8 cellular contexts compared by ENCODE assay signal in the genomic region with DNA sequence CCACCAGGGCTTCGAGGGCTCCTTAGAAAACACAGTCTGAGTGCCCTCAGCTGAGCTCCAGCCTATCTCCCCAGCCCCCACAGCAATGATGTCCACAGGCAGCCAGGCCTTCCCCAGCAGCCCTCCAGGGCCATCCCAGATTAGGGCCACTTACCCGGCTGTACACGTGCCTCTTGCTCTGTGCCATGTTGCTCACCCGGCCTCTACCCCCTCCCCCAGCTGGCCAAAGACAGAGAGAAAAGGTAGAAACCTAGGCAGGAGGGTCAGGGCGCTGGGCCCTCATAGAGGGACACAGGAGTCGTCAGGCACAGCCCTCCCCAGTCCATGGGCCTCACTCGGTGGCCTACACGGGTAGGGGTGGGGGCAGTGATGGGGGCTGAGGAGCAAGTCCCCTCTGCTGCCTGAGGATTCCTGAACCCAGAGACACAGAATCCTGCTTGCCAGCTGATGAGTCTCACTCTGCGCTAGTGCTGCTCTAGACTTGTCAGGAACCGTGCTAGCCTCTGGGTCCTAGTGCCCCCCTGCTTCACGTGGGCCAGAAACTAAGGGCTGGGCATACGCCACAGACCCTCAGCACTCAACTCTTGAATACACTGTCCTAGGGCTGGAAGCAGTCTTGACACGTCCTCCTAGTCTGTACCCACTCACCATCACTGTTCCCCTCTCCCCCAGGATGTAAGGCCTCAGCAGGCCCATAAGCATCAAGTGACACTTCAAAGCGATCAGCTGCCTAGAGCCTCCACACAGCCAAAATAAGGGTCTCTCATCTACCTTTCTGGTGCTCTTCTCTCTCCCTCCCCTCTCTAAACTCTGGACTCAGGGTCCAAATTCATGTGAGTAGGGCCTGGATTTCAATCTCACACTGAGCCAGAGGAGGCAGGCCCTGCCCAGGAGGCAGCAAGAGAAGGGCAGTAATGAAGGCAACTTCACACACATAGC. TPM values are rescaled to one million over a fixed set of nuclear protein-coding genes. Genes with fewer than 3 reads are reported as not detected.
DNase-seq lines count a peak whose midpoint lies in the region; TF ChIP-seq lines count a peak whose summit lies in the region.

A gene (minus strand): TSS at position 461 of the 939 bp plus-strand sequence. CDS start 274 bp downstream, at position 187.

- H3K27ac ChIP-seq in adipose tissue (ENCODE audit: low read depth, low read length), result no peak within 1 kb of the TSS

- H3K4me3 Mint-ChIP-seq in glutamatergic neuron (ENCODE audit: unreplicated experiment), result peak within 1 kb of the TSS; percentile 85
- H3K4me3 Mint-ChIP-seq in neural crest cell, result peak within 1 kb of the TSS; percentile 60

- WGBS in adipose tissue, 3 donors, result 31 to 47% (median 39%) methylated on average over 14 of the region's 14 CpGs

- TF ChIP-seq CTCF in glutamatergic neuron (IDR thresholded peaks at IDR 0.05; ENCODE audit: partially characterized antibody, unreplicated experiment) (no peak), neural crest cell (conservative IDR thresholded peaks at IDR 0.05) (no peak)

- DNase-seq in NCI-H2196 (lab: John Stamatoyannopoulos, UW; ENCODE audit: unreplicated experiment), result peak; percentile 8
- DNase-seq in NCI-H2196 treated with DMSO at 0.1 percent for 48 hours (lab: John Stamatoyannopoulos, UW; ENCODE audit: unreplicated experiment), result no peak
- peak; percentile 22 for DNase-seq in M059J (ENCODE audit: low read depth)
- DNase-seq in glutamatergic neuron, result peak; percentile 69
- DNase-seq in neural crest cell (ENCODE audit: low read depth, low spot score), result peak; percentile 19
- DNase-seq in NCI-H524 treated with DMSO at 0.1 percent for 48 hours (lab: John Stamatoyannopoulos, UW), result no peak
- no peak for DNase-seq in NCI-H748 treated with DMSO at 0.1 percent for 48 hours (lab: John Stamatoyannopoulos, UW)

- H3K9me3 Mint-ChIP-seq in glutamatergic neuron (ENCODE audit: unreplicated experiment), result no peaks in the 10 kb centered on the region
- no peaks in the 10 kb centered on the region for H3K9me3 Mint-ChIP-seq in neural crest cell

- peaks cover 6% of the 10 kb centered on the region for H3K36me3 Mint-ChIP-seq in glutamatergic neuron (ENCODE audit: unreplicated experiment)
- H3K36me3 Mint-ChIP-seq in neural crest cell (ENCODE audit: low read depth), result no peaks in the 10 kb centered on the region

- peaks cover 2% of the 10 kb centered on the region for H3K27me3 Mint-ChIP-seq in glutamatergic neuron (ENCODE audit: unreplicated experiment)
- H3K27me3 Mint-ChIP-seq in neural crest cell (ENCODE audit: low read depth), result no peaks in the 10 kb centered on the region

- peak within 1 kb of the TSS; percentile 86 for H3K27ac Mint-ChIP-seq in glutamatergic neuron (ENCODE audit: unreplicated experiment)
- H3K27ac Mint-ChIP-seq in neural crest cell (ENCODE audit: unreplicated experiment), result peak within 1 kb of the TSS; percentile 0

- H3K4me1 Mint-ChIP-seq in glutamatergic neuron (ENCODE audit: low read depth, unreplicated experiment) (peaks cover 34% of the 10 kb centered on the region), neural crest cell (peaks cover 26% of the 10 kb centered on the region)

RNA-seq across cellular contexts. Expression of the gene that starts here (rescaled TPM):
- 51.5 and 87.0 TPM in 2 replicates for total RNA-seq in M059J (2014; rRNA removed; shearing (Covaris generic))
- 100 to 1,000 TPM in 1 of 3 donors, 10 to 100 TPM in 2; 40.0 to 127 (median 70.4) TPM for polyA plus RNA-seq in adipose tissue
- total RNA-seq in glutamatergic neuron (ENCODE audit: unreplicated experiment) (832 TPM), neural crest cell (198 and 202 TPM in 2 replicates)

Comparison
In these comparisons a context has a peak if more than half of its experiments do, and no peak if none do; other contexts are left out.
1. DNase-seq: peak in NCI-H2196 (single experiment), M059J (single experiment), glutamatergic neuron (single experiment) and neural crest cell (single experiment); none in NCI-H2196 treated with DMSO at 0.1 percent for 48 hours (single experiment), NCI-H524 treated with DMSO at 0.1 percent for 48 hours (single experiment) and NCI-H748 treated with DMSO at 0.1 percent for 48 hours (single experiment).